In genomic region chr19:6272411-6272791, GRCh38 we compare ENCODE assay signal across 9 cellular contexts. TPM values are rescaled to one million over a fixed set of nuclear protein-coding genes. Genes with fewer than 3 reads are reported as not detected.
DNase-seq lines count a peak whose midpoint lies in the region; ATAC-seq and TF ChIP-seq lines count a peak whose summit lies in the region.
"Had no signal": no experiment of that assay in that cellular context is flagged by ENCODE, and none has a peak within 500 bp of the region (broad histone marks: within the 10 kb centered on the region; RNA-seq: fewer than 3 reads in every experiment).

No MANE protein-coding gene starts in this region.

- H3K27ac ChIP-seq in ectodermal cell (ENCODE audit: insufficient read depth, low read depth, low read length, poor library complexity, severe bottlenecking) (peak overlapping the region; percentile 58), mucosa of rectum (ENCODE audit: low read depth in 2 of 2, low read length in 2 of 2) (peak overlapping the region; percentile 52 to 69), tibial artery (peak overlapping the region; percentile 79 to 82)

- no peak overlapping the region for H3K9ac ChIP-seq in mucosa of rectum (ENCODE audit: low read depth in 1 of 2, low read length in 2 of 2)

- ATAC-seq in activated CD4-positive, alpha-beta T cell treated with anti-CD3 and anti-CD28 coated beads for 36 hours = no peak
- no peak for ATAC-seq in sciatic nerve

- peaks cover 48% of the 10 kb centered on the region for H3K4me1 Mint-ChIP-seq in activated CD4-positive, alpha-beta T cell treated with anti-CD3 and anti-CD28 coated beads for 36 hours
- H3K4me1 Mint-ChIP-seq in activated CD4-positive, alpha-beta T cell treated with anti-CD3 and anti-CD28 coated beads, Interleukin-2, amount 10 ng/mL, durations not matched to agents 7 days and 5 days = peaks cover 30% of the 10 kb centered on the region
- H3K4me1 Mint-ChIP-seq in immature natural killer cell = peaks cover 57 to 63% of the 10 kb centered on the region in 2 donors
- peaks cover 17% of the 10 kb centered on the region for H3K4me1 Mint-ChIP-seq in activated naive CD4-positive, alpha-beta T cell treated with anti-CD3 and anti-CD28 coated beads, Interleukin-2, amount 10 ng/mL, durations not matched to agents 7 days and 5 days

- peaks cover 18% of the 10 kb centered on the region for H3K36me3 Mint-ChIP-seq in activated CD4-positive, alpha-beta T cell treated with anti-CD3 and anti-CD28 coated beads for 36 hours (ENCODE audit: low read depth)
- peaks cover 15% of the 10 kb centered on the region for H3K36me3 Mint-ChIP-seq in activated CD4-positive, alpha-beta T cell treated with anti-CD3 and anti-CD28 coated beads, Interleukin-2, amount 10 ng/mL, durations not matched to agents 7 days and 5 days (ENCODE audit: low read depth)
- peaks cover 0 to 11% (median 6%) of the 10 kb centered on the region in 3 donors for H3K36me3 Mint-ChIP-seq in immature natural killer cell
- H3K36me3 Mint-ChIP-seq in activated naive CD4-positive, alpha-beta T cell treated with anti-CD3 and anti-CD28 coated beads, Interleukin-2, amount 10 ng/mL, durations not matched to agents 7 days and 5 days = peaks cover 18% of the 10 kb centered on the region

- TF ChIP-seq CTCF in tibial artery (IDR thresholded peaks at IDR 0.05) = no peak

- H3K27me3 ChIP-seq in ectodermal cell (ENCODE audit: control insufficient read depth, insufficient read depth, low read length, poor library complexity, severe bottlenecking) (no peaks in the 10 kb centered on the region), mucosa of rectum (ENCODE audit: control insufficient read depth in 2 of 2, insufficient read depth in 2 of 2, low read length in 2 of 2) (no peaks in the 10 kb centered on the region), tibial artery (no peaks in the 10 kb centered on the region)

- H3K36me3 ChIP-seq in ectodermal cell (ENCODE audit: control insufficient read depth, insufficient read depth, low read length) (peaks cover 14% of the 10 kb centered on the region), mucosa of rectum (ENCODE audit: control insufficient read depth in 2 of 2, insufficient read depth in 2 of 2, low read length in 2 of 2) (peaks cover 12 to 14% of the 10 kb centered on the region in 2 donors), tibial artery (peaks cover 14 to 31% (median 23%) of the 10 kb centered on the region in 3 donors)

- peak overlapping the region; percentile 15 for H3K27ac Mint-ChIP-seq in activated CD4-positive, alpha-beta T cell treated with anti-CD3 and anti-CD28 coated beads for 36 hours
- no peak overlapping the region for H3K27ac Mint-ChIP-seq in activated CD4-positive, alpha-beta T cell treated with anti-CD3 and anti-CD28 coated beads, Interleukin-2, amount 10 ng/mL, durations not matched to agents 7 days and 5 days
- H3K27ac Mint-ChIP-seq in immature natural killer cell = peak overlapping the region in 3 of 6 donors; percentile 27 to 52 (median 38)
- no peak overlapping the region for H3K27ac Mint-ChIP-seq in activated naive CD4-positive, alpha-beta T cell treated with anti-CD3 and anti-CD28 coated beads, Interleukin-2, amount 10 ng/mL, durations not matched to agents 7 days and 5 days

- DNase-seq in activated CD4-positive, alpha-beta T cell treated with anti-CD3 and anti-CD28 coated beads for 36 hours = no peak
- DNase-seq in activated CD4-positive, alpha-beta T cell treated with anti-CD3 and anti-CD28 coated beads, Interleukin-2, amount 10 ng/mL, durations not matched to agents 7 days and 5 days = no peak
- DNase-seq in tibial artery (no peak), immature natural killer cell (no peak), sciatic nerve (ENCODE audit: low spot score) (no peak)
- no peak for DNase-seq in activated naive CD4-positive, alpha-beta T cell treated with anti-CD3 and anti-CD28 coated beads, Interleukin-2, amount 10 ng/mL, durations not matched to agents 7 days and 5 days
- DNase-seq: SW 1271 had no signal

- POLR2A ChIA-PET in activated CD4-positive, alpha-beta T cell treated with anti-CD3 and anti-CD28 coated beads for 36 hours (lab: Charles Lee) = interaction anchor here (0.9 kb wide), 1 partner anchor 12 kb away, joined by 3 read pairs; no protein-coding TSS in a partner anchor
- POLR2A ChIA-PET in activated CD4-positive, alpha-beta T cell treated with anti-CD3 and anti-CD28 coated beads, Interleukin-2, amount 10 ng/mL, durations not matched to agents 7 days and 5 days (lab: Charles Lee) = no interaction called here

- H3K9me3 Mint-ChIP-seq in activated CD4-positive, alpha-beta T cell treated with anti-CD3 and anti-CD28 coated beads for 36 hours (ENCODE audit: low read depth) = no peaks in the 10 kb centered on the region
- no peaks in the 10 kb centered on the region for H3K9me3 Mint-ChIP-seq in activated CD4-positive, alpha-beta T cell treated with anti-CD3 and anti-CD28 coated beads, Interleukin-2, amount 10 ng/mL, durations not matched to agents 7 days and 5 days
- H3K9me3 Mint-ChIP-seq in immature natural killer cell = no peaks in the 10 kb centered on the region
- H3K9me3 Mint-ChIP-seq in activated naive CD4-positive, alpha-beta T cell treated with anti-CD3 and anti-CD28 coated beads, Interleukin-2, amount 10 ng/mL, durations not matched to agents 7 days and 5 days = no peaks in the 10 kb centered on the region

- H3K4me3 ChIP-seq in ectodermal cell (ENCODE audit: insufficient read depth, low read depth, low read length) (no peak overlapping the region), mucosa of rectum (ENCODE audit: low read length in 2 of 2) (no peak overlapping the region), tibial artery (peak overlapping the region; percentile 39 to 50)

- 66 to 70% methylated on average over 11 of the region's 11 CpGs for WGBS in ectodermal cell, 2 experiments

- CTCF ChIA-PET in activated CD4-positive, alpha-beta T cell treated with anti-CD3 and anti-CD28 coated beads for 36 hours (lab: Charles Lee) = interaction anchor here (0.7 to 1.7 kb wide), 2 partner anchors 13 to 1547 kb away, joined by 3 to 5 read pairs; no protein-coding TSS in a partner anchor
- CTCF ChIA-PET in activated CD4-positive, alpha-beta T cell treated with anti-CD3 and anti-CD28 coated beads, Interleukin-2, amount 10 ng/mL, durations not matched to agents 7 days and 5 days (lab: Charles Lee) = interaction anchor here (0.5 to 1.5 kb wide), 3 partner anchors 30 to 356 kb away, joined by 3 to 5 read pairs (median 3); no protein-coding TSS in a partner anchor
- CTCF ChIA-PET in activated naive CD4-positive, alpha-beta T cell treated with anti-CD3 and anti-CD28 coated beads, Interleukin-2, amount 10 ng/mL, durations not matched to agents 7 days and 5 days (lab: Charles Lee) = interaction anchor here (1.2 kb wide), 1 partner anchor 27 kb away, joined by 3 read pairs; no protein-coding TSS in a partner anchor

- H3K27me3 Mint-ChIP-seq in activated CD4-positive, alpha-beta T cell treated with anti-CD3 and anti-CD28 coated beads for 36 hours = no peaks in the 10 kb centered on the region
- no peaks in the 10 kb centered on the region for H3K27me3 Mint-ChIP-seq in activated CD4-positive, alpha-beta T cell treated with anti-CD3 and anti-CD28 coated beads, Interleukin-2, amount 10 ng/mL, durations not matched to agents 7 days and 5 days
- peaks cover 0 to 6% (median 5%) of the 10 kb centered on the region in 3 donors for H3K27me3 Mint-ChIP-seq in immature natural killer cell (ENCODE audit: low read depth in 3 of 3)
- H3K27me3 Mint-ChIP-seq in activated naive CD4-positive, alpha-beta T cell treated with anti-CD3 and anti-CD28 coated beads, Interleukin-2, amount 10 ng/mL, durations not matched to agents 7 days and 5 days = no peaks in the 10 kb centered on the region

- intact Hi-C loops in activated CD4-positive, alpha-beta T cell treated with anti-CD3 and anti-CD28 coated beads for 36 hours (cut with DNase I, micrococcal nuclease) = no loop called here
- intact Hi-C loops in tibial artery (cut with DNase I; ENCODE audit: low total_unique reads) (no loop called here), sciatic nerve (cut with DNase I) (no loop called here)

- peaks cover 48% of the 10 kb centered on the region for H3K4me1 ChIP-seq in ectodermal cell (ENCODE audit: control insufficient read depth, insufficient read depth, low read length)
- peaks cover 23 to 30% of the 10 kb centered on the region in 2 donors for H3K4me1 ChIP-seq in mucosa of rectum (ENCODE audit: control insufficient read depth in 2 of 2, insufficient read depth in 2 of 2, low read length in 2 of 2)
- peaks cover 5 to 73% (median 69%) of the 10 kb centered on the region in 4 donors for H3K4me1 ChIP-seq in tibial artery

- no peak overlapping the region for H3K4me3 Mint-ChIP-seq in activated CD4-positive, alpha-beta T cell treated with anti-CD3 and anti-CD28 coated beads for 36 hours
- H3K4me3 Mint-ChIP-seq in activated CD4-positive, alpha-beta T cell treated with anti-CD3 and anti-CD28 coated beads, Interleukin-2, amount 10 ng/mL, durations not matched to agents 7 days and 5 days = no peak overlapping the region
- H3K4me3 Mint-ChIP-seq in immature natural killer cell = peak overlapping the region in 1 of 5 donors; percentile 39
- no peak overlapping the region for H3K4me3 Mint-ChIP-seq in activated naive CD4-positive, alpha-beta T cell treated with anti-CD3 and anti-CD28 coated beads, Interleukin-2, amount 10 ng/mL, durations not matched to agents 7 days and 5 days

- H3K9me3 ChIP-seq in ectodermal cell (ENCODE audit: control insufficient read depth, low read length) = no peaks in the 10 kb centered on the region
- no peaks in the 10 kb centered on the region for H3K9me3 ChIP-seq in mucosa of rectum (ENCODE audit: control insufficient read depth in 2 of 2, low read length in 2 of 2)
- no peaks in the 10 kb centered on the region for H3K9me3 ChIP-seq in tibial artery

RNA-seq across cellular contexts. Expression of gene MLLT1, which starts 7.4 kb away (rescaled TPM):
- 10 to 100 TPM; 45.0 to 46.6 TPM for total RNA-seq in activated CD4-positive, alpha-beta T cell treated with anti-CD3 and anti-CD28 coated beads for 36 hours
- total RNA-seq in activated CD4-positive, alpha-beta T cell treated with anti-CD3 and anti-CD28 coated beads, Interleukin-2, amount 10 ng/mL, durations not matched to agents 7 days and 5 days = 10 to 100 TPM; 38.4 to 46.5 TPM
- 55.4 TPM for polyA plus RNA-seq in ectodermal cell (2013, experiment 1 of 4)
- 61.2 TPM for polyA plus RNA-seq in ectodermal cell (2013, experiment 2 of 4)
- 58.3 TPM for polyA plus RNA-seq in ectodermal cell (2013, experiment 3 of 4)
- polyA plus RNA-seq in ectodermal cell (2013, experiment 4 of 4) = 61.6 TPM
- 1 to 10 TPM in 1 of 3 donors, under 1 TPM in 2; 0.11 to 1.9 (median 0.54) TPM for polyA plus RNA-seq in immature natural killer cell
- 72.5 TPM for total RNA-seq in sciatic nerve

Comparison
In these comparisons a context has a peak if more than half of its experiments do, and no peak if none do; other contexts are left out.
1. H3K4me3 ChIP-seq: peak in tibial artery (2 of 2); none in ectodermal cell (single experiment) and mucosa of rectum (0 of 2).
2. Peak in every context shown above with its lines, with median percentiles within 50 percentile points of each other: H3K27ac ChIP-seq.